ENCODE assay signal across 9 cellular contexts in genomic region chr2:113818382-113818951, GRCh38.
DNase-seq lines count a peak whose midpoint lies in the region; ATAC-seq, FAIRE-seq and TF ChIP-seq lines count a peak whose summit lies in the region.
"Had no signal": no experiment of that assay in that cellular context is flagged by ENCODE, and none has a peak within 500 bp of the region (broad histone marks: within the 10 kb centered on the region; RNA-seq: fewer than 3 reads in every experiment).

No MANE protein-coding gene starts in this region.

- no peak for TF ChIP-seq RAD21 in K562 (CRISPR knock-in tag; conservative IDR thresholded peaks at IDR 0.05 in 1 of 2, IDR thresholded peaks at IDR 0.05 in 1 of 2)

- FAIRE-seq in K562 (lab: Jason Lieb, UNC), result peak; percentile 91

- no peak for TF ChIP-seq POLR2A in K562 (conservative IDR thresholded peaks at IDR 0.05)

- peak overlapping the region; percentile 37 to 70; a peak in 3 of 4 replicates for H3K9ac ChIP-seq in K562 (ENCODE audit: insufficient read depth in 1 of 2, low read depth in 2 of 2, low read length in 2 of 2)

- no peak for TF ChIP-seq CTCF in K562 (IDR thresholded peaks at IDR 0.05 in 2 of 3, conservative IDR thresholded peaks at IDR 0.05 in 1 of 3; ENCODE audit: insufficient read depth in 2 of 3, low read depth in 1 of 3, low read length in 3 of 3)
- TF ChIP-seq CTCF in kidney epithelial cell (IDR thresholded peaks at IDR 0.05; ENCODE audit: insufficient read depth, low read length, poor library complexity, severe bottlenecking), result no peak
- TF ChIP-seq CTCF in thoracic aorta (IDR thresholded peaks at IDR 0.05), result no peak

- 7% methylated on average over 10 of the region's 10 CpGs for WGBS in K562 (ENCODE audit: insufficient coverage, low coverage, missing lambda C conversion rate)

- H3K4me1 ChIP-seq in K562 (replicated peaks in 1 of 2; ENCODE audit: control insufficient read depth in 2 of 2, insufficient read depth in 2 of 2, low read length in 2 of 2) (peaks cover 0 to 22% of the 10 kb centered on the region in 2 experiments; a peak in 3 of 5 replicates), thoracic aorta (ENCODE audit: control insufficient read depth in 1 of 2, low read depth in 2 of 2) (peaks cover 3 to 7% of the 10 kb centered on the region in 2 donors)

- POLR2A ChIA-PET in K562 (lab: Yijun Ruan, JAX), result interaction anchor here (0.6 to 1.4 kb wide), 7 partner anchors 9 to 72 kb away, joined by 3 to 6 read pairs (median 3); partner anchors contain the start of gene SLC35F5

- no peak for TF ChIP-seq EP300 in K562 (IDR thresholded peaks at IDR 0.05; ENCODE audit: low read length)

- no peaks in the 10 kb centered on the region for H3K36me3 ChIP-seq in K562 (ENCODE audit: control insufficient read depth, insufficient read depth, low read length)
- no peaks in the 10 kb centered on the region for H3K36me3 ChIP-seq in kidney epithelial cell (ENCODE audit: control insufficient read depth, insufficient read depth, low read length)
- no peaks in the 10 kb centered on the region for H3K36me3 ChIP-seq in thoracic aorta

- in situ Hi-C loops in K562 (cut with MboI), result no loop called here

- H3K9me1 ChIP-seq in K562 (ENCODE audit: control insufficient read depth, insufficient read depth, low read length), result no peaks in the 10 kb centered on the region

- H3K4me2 ChIP-seq in K562 (ENCODE audit: insufficient read depth, low read length), result peak overlapping the region; percentile 73

- peak overlapping the region; percentile 94 for H2AFZ ChIP-seq in K562 (ENCODE audit: low read depth, low read length)

- BruUV-seq in K562 (replicated peaks; lab: Mats Ljungman, UMichigan), result no TSS peak

- H3K27me3 ChIP-seq in K562 (ENCODE audit: control insufficient read depth in 2 of 2, insufficient read depth in 2 of 2, low read length in 2 of 2) (no peaks in the 10 kb centered on the region), kidney epithelial cell (ENCODE audit: control insufficient read depth, insufficient read depth, low read length) (no peaks in the 10 kb centered on the region), thoracic aorta (replicated peaks; ENCODE audit: insufficient read depth) (no peaks in the 10 kb centered on the region)

- intact Hi-C loops in K562 (cut with micrococcal nuclease), result no loop called here

- H3K9me3 ChIP-seq in K562 (replicated peaks; ENCODE audit: control insufficient read depth, insufficient read depth, low read depth, low read length), result no peaks in the 10 kb centered on the region
- no peaks in the 10 kb centered on the region for H3K9me3 ChIP-seq in thoracic aorta

- H3K79me2 ChIP-seq in K562 (ENCODE audit: control insufficient read depth, insufficient read depth, low read length), result no peaks in the 10 kb centered on the region

- CTCF ChIA-PET in K562 (lab: Yijun Ruan, JAX; ENCODE audit: low intra/inter-chr PET ratio), result no interaction called here

- H3K4me3 ChIP-seq in K562 (no peak overlapping the region; the same call in 1 of the 2 replicates), kidney epithelial cell (ENCODE audit: low read depth, low read length) (no peak overlapping the region), thoracic aorta (peak overlapping the region; percentile 42)

- DNase-seq in HS-5 (ENCODE audit: low read depth) (peak; percentile 97), K562 (ENCODE audit: extremely low read depth in 1 of 4, low spot score in 3 of 4) (peak; percentile 24 to 74 (median 41)), kidney epithelial cell (ENCODE audit: low read depth) (peak; percentile 100), thoracic aorta (ENCODE audit: low spot score) (no peak), cortex of kidney (lab: John Stamatoyannopoulos, UW) (no peak)
- DNase-seq: occipital lobe had no signal

- ATAC-seq in K562 (peak; percentile 86), thoracic aorta (ENCODE audit: insufficient number of reproducible peaks, low FRiP score, low read depth) (no peak), HG03342 (IDR thresholded peaks at IDR 0.05; ENCODE audit: unreplicated experiment) (no peak), HG02588 (IDR thresholded peaks at IDR 0.05; ENCODE audit: unreplicated experiment) (no peak), GM18907 (IDR thresholded peaks at IDR 0.05; ENCODE audit: unreplicated experiment) (no peak)

- H3K27ac ChIP-seq in K562 (ENCODE audit: extremely low read depth, low read depth, low read length), result peak overlapping the region; percentile 52; the same call in 2 of the 3 replicates
- no peak overlapping the region for H3K27ac ChIP-seq in thoracic aorta

- no peaks in the 10 kb centered on the region for H4K20me1 ChIP-seq in K562 (replicated peaks; ENCODE audit: control insufficient read depth, insufficient read depth, low read length)

TF ChIP-seq in K562, 482 proteins besides CTCF, POLR2A, EP300 and RAD21 (continues in another document):
- no peak for TF ChIP-seq SRF (CRISPR knock-in tag; IDR thresholded peaks at IDR 0.05)
- TF ChIP-seq FOSL1 (tag; conservative IDR thresholded peaks at IDR 0.05), result peak; percentile 91
- TF ChIP-seq RFX1 (IDR thresholded peaks at IDR 0.05), result no peak
- TF ChIP-seq, protein P1, sequence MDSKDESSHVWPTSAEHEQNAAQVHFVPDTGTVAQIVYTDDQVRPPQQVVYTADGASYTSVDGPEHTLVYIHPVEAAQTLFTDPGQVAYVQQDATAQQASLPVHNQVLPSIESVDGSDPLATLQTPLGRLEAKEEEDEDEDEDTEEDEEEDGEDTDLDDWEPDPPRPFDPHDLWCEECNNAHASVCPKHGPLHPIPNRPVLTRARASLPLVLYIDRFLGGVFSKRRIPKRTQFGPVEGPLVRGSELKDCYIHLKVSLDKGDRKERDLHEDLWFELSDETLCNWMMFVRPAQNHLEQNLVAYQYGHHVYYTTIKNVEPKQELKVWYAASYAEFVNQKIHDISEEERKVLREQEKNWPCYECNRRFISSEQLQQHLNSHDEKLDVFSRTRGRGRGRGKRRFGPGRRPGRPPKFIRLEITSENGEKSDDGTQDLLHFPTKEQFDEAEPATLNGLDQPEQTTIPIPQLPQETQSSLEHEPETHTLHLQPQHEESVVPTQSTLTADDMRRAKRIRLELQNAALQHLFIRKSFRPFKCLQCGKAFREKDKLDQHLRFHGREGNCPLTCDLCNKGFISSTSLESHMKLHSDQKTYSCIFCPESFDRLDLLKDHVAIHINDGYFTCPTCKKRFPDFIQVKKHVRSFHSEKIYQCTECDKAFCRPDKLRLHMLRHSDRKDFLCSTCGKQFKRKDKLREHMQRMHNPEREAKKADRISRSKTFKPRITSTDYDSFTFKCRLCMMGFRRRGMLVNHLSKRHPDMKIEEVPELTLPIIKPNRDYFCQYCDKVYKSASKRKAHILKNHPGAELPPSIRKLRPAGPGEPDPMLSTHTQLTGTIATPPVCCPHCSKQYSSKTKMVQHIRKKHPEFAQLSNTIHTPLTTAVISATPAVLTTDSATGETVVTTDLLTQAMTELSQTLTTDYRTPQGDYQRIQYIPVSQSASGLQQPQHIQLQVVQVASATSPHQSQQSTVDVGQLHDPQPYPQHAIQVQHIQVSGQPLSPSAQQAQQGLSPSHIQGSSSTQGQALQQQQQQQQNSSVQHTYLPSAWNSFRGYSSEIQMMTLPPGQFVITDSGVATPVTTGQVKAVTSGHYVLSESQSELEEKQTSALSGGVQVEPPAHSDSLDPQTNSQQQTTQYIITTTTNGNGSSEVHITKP (IDR thresholded peaks at IDR 0.05; ENCODE audit: partially characterized antibody), result peak; percentile 12
- TF ChIP-seq, protein P2, sequence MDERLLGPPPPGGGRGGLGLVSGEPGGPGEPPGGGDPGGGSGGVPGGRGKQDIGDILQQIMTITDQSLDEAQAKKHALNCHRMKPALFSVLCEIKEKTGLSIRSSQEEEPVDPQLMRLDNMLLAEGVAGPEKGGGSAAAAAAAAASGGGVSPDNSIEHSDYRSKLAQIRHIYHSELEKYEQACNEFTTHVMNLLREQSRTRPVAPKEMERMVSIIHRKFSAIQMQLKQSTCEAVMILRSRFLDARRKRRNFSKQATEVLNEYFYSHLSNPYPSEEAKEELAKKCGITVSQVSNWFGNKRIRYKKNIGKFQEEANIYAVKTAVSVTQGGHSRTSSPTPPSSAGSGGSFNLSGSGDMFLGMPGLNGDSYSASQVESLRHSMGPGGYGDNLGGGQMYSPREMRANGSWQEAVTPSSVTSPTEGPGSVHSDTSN (CRISPR knock-in tag; IDR thresholded peaks at IDR 0.05; ENCODE audit: low read depth), result no peak
- TF ChIP-seq, protein P2 (tag; conservative IDR thresholded peaks at IDR 0.05; ENCODE audit: low read depth), result no peak
- no peak for TF ChIP-seq ATF1 (CRISPR knock-in tag; IDR thresholded peaks at IDR 0.05)
- TF ChIP-seq ATF1 (tag; IDR thresholded peaks at IDR 0.05), result 0 out of 2 replicates have a peak, but pooled peaks have one; percentile 18
- TF ChIP-seq RBM25 (IDR thresholded peaks at IDR 0.05; ENCODE audit: low read depth, low read length, severe bottlenecking), result no peak
- peak; percentile 54; the same call in 1 of the 2 replicates for TF ChIP-seq JUN (IDR thresholded peaks at IDR 0.05; ENCODE audit: borderline replicate concordance, low read depth, low read length)
- no peak for TF ChIP-seq JUN (CRISPR knock-in tag; IDR thresholded peaks at IDR 0.05; ENCODE audit: borderline replicate concordance)
- no peak for TF ChIP-seq MAFK (IDR thresholded peaks at IDR 0.05; ENCODE audit: low read length)
- no peak for TF ChIP-seq CBFA2T3 (IDR thresholded peaks at IDR 0.05)
- 0 out of 2 replicates have a peak, but pooled peaks have one; percentile 22 for TF ChIP-seq CXXC5 (CRISPR knock-in tag; IDR thresholded peaks at IDR 0.05)
- no peak for TF ChIP-seq ZNF12 (CRISPR knock-in tag; IDR thresholded peaks at IDR 0.05)
- peak; percentile 28 for TF ChIP-seq RBBP5 (IDR thresholded peaks at IDR 0.05; ENCODE audit: borderline replicate concordance, insufficient read depth, low read length, poor library complexity, severe bottlenecking)

Comparison
In these comparisons a context has a peak if more than half of its experiments do, and no peak if none do; other contexts are left out.
1. DNase-seq: peak in HS-5 (single experiment), K562 (4 of 4) and kidney epithelial cell (single experiment); none in thoracic aorta (single experiment) and cortex of kidney (single experiment).